1 cellular context compared by ENCODE assay signal in genomic region chr18:77081387-77081773, GRCh38.
TF ChIP-seq lines count a peak whose summit lies in the region.

No MANE protein-coding gene starts in this region.

TF ChIP-seq in GM12878, 131 proteins besides CTCF, POLR2A, EP300 and RAD21 (continued from another document):
- no peak for TF ChIP-seq ZBED1 (IDR thresholded peaks at IDR 0.05; ENCODE audit: borderline replicate concordance)
- TF ChIP-seq ETV6 (conservative IDR thresholded peaks at IDR 0.05 in 1 of 2, IDR thresholded peaks at IDR 0.05 in 1 of 2; ENCODE audit: borderline replicate concordance in 1 of 2, low read depth in 1 of 2) = no peak
- TF ChIP-seq BHLHE40 (IDR thresholded peaks at IDR 0.05; ENCODE audit: borderline replicate concordance in 1 of 2, low read depth in 2 of 2, low read length in 1 of 2) = no peak
- no peak for TF ChIP-seq CEBPB (IDR thresholded peaks at IDR 0.05; ENCODE audit: borderline replicate concordance in 1 of 2, low read depth in 2 of 2, low read length in 2 of 2)
- TF ChIP-seq IRF5 (IDR thresholded peaks at IDR 0.05; ENCODE audit: borderline replicate concordance) = no peak
- TF ChIP-seq RB1 (IDR thresholded peaks at IDR 0.05; ENCODE audit: borderline replicate concordance) = no peak
- no peak for TF ChIP-seq PAX8 (IDR thresholded peaks at IDR 0.05)
- TF ChIP-seq SPI1 (IDR thresholded peaks at IDR 0.05; ENCODE audit: borderline replicate concordance, insufficient read depth, low read depth, low read length) = peak; percentile 36; the same call in 1 of the 2 replicates
TF ChIP-seq in GM12878: peak in this region for 1.
